ENCODE assay signal across 22 cellular contexts in the genomic region with DNA sequence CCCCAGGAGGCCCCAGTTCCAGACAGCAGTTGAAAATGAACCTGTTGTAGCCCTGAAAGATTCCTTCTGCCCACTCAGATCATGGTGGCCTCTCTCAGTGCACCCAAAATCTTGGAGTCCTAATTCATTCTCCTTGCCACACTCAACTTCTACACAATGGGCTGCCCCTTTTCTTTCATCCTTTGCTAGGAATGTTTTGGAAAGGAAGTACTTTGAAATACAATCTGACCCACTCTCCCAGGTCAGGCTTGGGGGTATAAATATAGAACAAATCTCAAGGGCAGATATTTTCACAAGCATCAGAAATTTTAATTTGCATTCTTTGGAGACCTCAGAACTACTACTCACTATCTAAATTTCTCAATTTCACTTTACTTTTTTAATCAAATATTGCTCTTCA.
"Had no signal": no experiment of that assay in that cellular context is flagged by ENCODE, and none has a peak within 500 bp of the region (broad histone marks: within the 10 kb centered on the region; RNA-seq: fewer than 3 reads in every experiment).

No MANE protein-coding gene starts in this region.

- H3K27me3 ChIP-seq: adrenal gland had no signal

- H3K9me3 ChIP-seq: adrenal gland had no signal

- DNase-seq: activated CD4-positive, alpha-beta T cell treated with anti-CD3 and anti-CD28 coated beads for 48 hours; activated CD4-positive, alpha-beta T cell treated with anti-CD3 and anti-CD28 coated beads, Interleukin-2, amount 50 U/mL, for 4 hours; activated CD4-positive, CD25-positive, alpha-beta regulatory T cell treated with anti-CD3 and anti-CD28 coated beads, Interleukin-2, amount 50 U/mL, for 72 hours; activated CD8-positive, alpha-beta memory T cell treated with anti-CD3 and anti-CD28 coated beads, Interleukin-2, amount 50 U/mL, for 48 hours; activated CD8-positive, alpha-beta T cell treated with anti-CD3 and anti-CD28 coated beads, Interleukin-2, amount 10 ng/mL, durations not matched to agents 7 days and 5 days; activated naive CD4-positive, alpha-beta T cell treated with anti-CD3 and anti-CD28 coated beads, Interleukin-2, amount 50 U/mL, for 16 hours; activated naive CD8-positive, alpha-beta T cell treated with anti-CD3 and anti-CD28 coated beads, Interleukin-2, amount 10 ng/mL, durations not matched to agents 7 days and 5 days; activated T-cell treated with anti-CD3 and anti-CD28 coated beads, Interleukin-2, amount 50 U/mL, for 1 hour; adrenal gland; anterior cingulate cortex; Kasumi-1; NCI-H1048; NCI-H1694 treated with DMSO at 0.1 percent for 48 hours; NCI-H2029 treated with DMSO at 0.1 percent for 48 hours; NCI-H446; NCI-H524; PC-9; SIG-M5; T-helper 17 cell; T-helper 9 cell had no signal

- H3K4me1 Mint-ChIP-seq: activated naive CD8-positive, alpha-beta T cell treated with anti-CD3 and anti-CD28 coated beads, Interleukin-2, amount 10 ng/mL, durations not matched to agents 7 days and 5 days; T-helper 17 cell had no signal

- H3K36me3 Mint-ChIP-seq: activated naive CD8-positive, alpha-beta T cell treated with anti-CD3 and anti-CD28 coated beads, Interleukin-2, amount 10 ng/mL, durations not matched to agents 7 days and 5 days had no signal

- H3K27ac Mint-ChIP-seq: activated CD8-positive, alpha-beta T cell treated with anti-CD3 and anti-CD28 coated beads, Interleukin-2, amount 10 ng/mL, durations not matched to agents 7 days and 5 days; activated naive CD8-positive, alpha-beta T cell treated with anti-CD3 and anti-CD28 coated beads, Interleukin-2, amount 10 ng/mL, durations not matched to agents 7 days and 5 days; T-helper 17 cell; WTC11 had no signal

- H3K27ac ChIP-seq: adrenal gland, PC-9 had no signal

- H3K36me3 ChIP-seq: adrenal gland had no signal

- H3K9me3 Mint-ChIP-seq: activated naive CD8-positive, alpha-beta T cell treated with anti-CD3 and anti-CD28 coated beads, Interleukin-2, amount 10 ng/mL, durations not matched to agents 7 days and 5 days had no signal

- H3K4me2 ChIP-seq: PC-9 had no signal

- H3K4me3 Mint-ChIP-seq: activated CD8-positive, alpha-beta T cell treated with anti-CD3 and anti-CD28 coated beads, Interleukin-2, amount 10 ng/mL, durations not matched to agents 7 days and 5 days; activated naive CD8-positive, alpha-beta T cell treated with anti-CD3 and anti-CD28 coated beads, Interleukin-2, amount 10 ng/mL, durations not matched to agents 7 days and 5 days; T-helper 17 cell; WTC11 had no signal

- ATAC-seq: activated CD8-positive, alpha-beta T cell treated with anti-CD3 and anti-CD28 coated beads, Interleukin-2, amount 10 ng/mL, durations not matched to agents 7 days and 5 days; K562; T-helper 17 cell; WTC11 had no signal

- H3K4me1 ChIP-seq: adrenal gland had no signal

- H3K4me3 ChIP-seq: adrenal gland, K562, PC-9 had no signal

- H2AFZ ChIP-seq: PC-9 had no signal
